Comparison of ENCODE assay signal across 9 cellular contexts in the genomic region with DNA sequence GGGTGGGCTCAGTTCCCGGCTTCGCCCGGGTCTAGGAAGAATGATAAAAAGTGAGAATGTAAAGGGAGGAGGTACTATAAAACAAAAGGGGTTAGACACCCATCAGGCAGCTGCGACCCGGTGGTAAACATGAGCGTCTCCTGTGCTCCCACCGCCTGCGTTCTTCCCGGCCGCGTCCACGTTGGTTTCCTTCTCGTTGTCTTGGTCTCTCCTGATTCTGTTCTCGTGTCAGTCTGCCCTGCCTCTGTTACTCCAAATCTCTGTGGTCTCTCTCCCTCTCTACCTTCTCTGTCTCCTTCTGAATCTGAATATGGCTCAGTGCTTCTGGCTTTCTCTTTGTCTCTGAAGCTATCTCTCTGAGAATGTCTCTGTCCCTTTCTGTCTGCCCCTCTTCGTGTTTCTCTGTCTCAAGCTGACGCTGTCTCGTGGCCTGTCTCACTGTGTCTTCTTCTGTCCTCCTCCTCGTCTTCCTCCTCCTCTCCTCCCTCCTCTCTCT. TPM values are rescaled to one million over a fixed set of nuclear protein-coding genes. Genes with fewer than 3 reads are reported as not detected.
DNase-seq lines count a peak whose midpoint lies in the region; ATAC-seq and TF ChIP-seq lines count a peak whose summit lies in the region.
"Had no signal": no experiment of that assay in that cellular context is flagged by ENCODE, and none has a peak within 500 bp of the region (broad histone marks: within the 10 kb centered on the region; RNA-seq: fewer than 3 reads in every experiment).

No MANE protein-coding gene starts in this region.

- peak; percentile 56 for DNase-seq in DMS 273 (lab: John Stamatoyannopoulos, UW; ENCODE audit: unreplicated experiment)
- no peak for DNase-seq in DMS 273 treated with DMSO at 0.1 percent for 48 hours (lab: John Stamatoyannopoulos, UW)
- peak; percentile 3 for DNase-seq in PC-3
- DNase-seq in hepatocyte (ENCODE audit: low spot score) = no peak
- no peak for DNase-seq in anterior cingulate cortex (lab: John Stamatoyannopoulos, UW)
- no peak for DNase-seq in activated CD4-positive, CD25-positive, alpha-beta regulatory T cell (lab: John Stamatoyannopoulos, UW)
- DNase-seq in stimulated activated CD4-positive, alpha-beta T cell treated with anti-CD3 and anti-CD28 coated beads, Interleukin-2, amount 100 ng/mL, for 48 hours = no peak

- H4K20me1 ChIP-seq in PC-3 (ENCODE audit: low read length) (no peaks in the 10 kb centered on the region), hepatocyte (ENCODE audit: insufficient read depth, poor library complexity, severe bottlenecking) (no peaks in the 10 kb centered on the region)

- no peaks in the 10 kb centered on the region for H3F3A ChIP-seq in PC-3 (ENCODE audit: low read length, unreplicated experiment)

- 14% methylated on average over 16 of the region's 18 CpGs for WGBS in hepatocyte (ENCODE audit: low lambda C conversion rate, missing lambda C conversion rate)

- H2AFZ ChIP-seq in PC-3 (ENCODE audit: low read length) (peak overlapping the region; percentile 84), hepatocyte (peak overlapping the region; percentile 57)

- H3K36me3 ChIP-seq in PC-3 (ENCODE audit: low read depth, low read length) = no peaks in the 10 kb centered on the region
- no peaks in the 10 kb centered on the region for H3K36me3 ChIP-seq in hepatocyte (replicated peaks; ENCODE audit: insufficient read depth, low read depth)

- H3K9me2 ChIP-seq in PC-3 (replicated peaks; ENCODE audit: low read length) = no peaks in the 10 kb centered on the region
- H3K9me2 ChIP-seq in hepatocyte (replicated peaks; ENCODE audit: insufficient read depth) = no peaks in the 10 kb centered on the region

- H3K27ac ChIP-seq in PC-3 (ENCODE audit: low read length) (no peak overlapping the region), hepatocyte (peak overlapping the region; percentile 97), skin epidermis (peak overlapping the region in 16 of 21 experiments; percentile 1 to 79 (median 60))
- H3K27ac ChIP-seq: 22Rv1 had no signal

- peak overlapping the region; percentile 86 for H3K4me2 ChIP-seq in PC-3 (ENCODE audit: low read length)
- peak overlapping the region; percentile 93 for H3K4me2 ChIP-seq in hepatocyte

- H3K9ac ChIP-seq in PC-3 (ENCODE audit: low read length) = no peak overlapping the region

- H3K4me1 ChIP-seq in PC-3 (ENCODE audit: insufficient read depth, low read length) (peaks cover 14% of the 10 kb centered on the region), hepatocyte (ENCODE audit: insufficient read depth) (peaks cover 46% of the 10 kb centered on the region)

- ATAC-seq in PC-3 = peak; percentile 21

- POLR2A ChIA-PET in PC-3 (lab: Charles Lee; ENCODE audit: unreplicated experiment) = no interaction called here

- CTCF ChIA-PET in PC-3 (lab: Charles Lee) = no interaction called here

- TF ChIP-seq CTCF in PC-3 (conservative IDR thresholded peaks at IDR 0.05; ENCODE audit: low read depth, low read length) (no peak), hepatocyte (IDR thresholded peaks at IDR 0.05; ENCODE audit: poor library complexity) (no peak)

- H3K9me3 ChIP-seq in PC-3 (ENCODE audit: low read length) (no peaks in the 10 kb centered on the region), hepatocyte (ENCODE audit: low read depth) (no peaks in the 10 kb centered on the region)

- intact Hi-C loops in PC-3 (cut with micrococcal nuclease) = no loop called here

- no TSS peak for BruUV-seq in PC-3 (replicated peaks; lab: Mats Ljungman, UMichigan)

- peak overlapping the region; percentile 71 for H3K4me3 ChIP-seq in PC-3 (ENCODE audit: low read length)
- H3K4me3 ChIP-seq in hepatocyte = no peak overlapping the region
- H3K4me3 ChIP-seq in skin epidermis = peak overlapping the region in 4 of 7 experiments; percentile 9 to 39 (median 22)

- H3K27me3 ChIP-seq in PC-3 (ENCODE audit: low read length) (peaks cover 29% of the 10 kb centered on the region), hepatocyte (no peaks in the 10 kb centered on the region)

- no peaks in the 10 kb centered on the region for H3K79me2 ChIP-seq in PC-3 (ENCODE audit: low read length)
- H3K79me2 ChIP-seq in hepatocyte = no peaks in the 10 kb centered on the region

RNA-seq across cellular contexts. Expression of gene FOXP4, which starts 41.6 kb away (rescaled TPM):
- total RNA-seq in PC-3 (2014; rRNA removed) (6.7 and 15.5 TPM in 2 replicates), hepatocyte (18.0 and 24.3 TPM in 2 replicates)
- polyA plus RNA-seq in hepatocyte = 79.9 and 87.8 TPM in 2 replicates

Comparison
In these comparisons a context has a peak if more than half of its experiments do, and no peak if none do; other contexts are left out.
1. DNase-seq: peak in DMS 273 (single experiment) and PC-3 (single experiment); none in DMS 273 treated with DMSO at 0.1 percent for 48 hours (single experiment), hepatocyte (single experiment), anterior cingulate cortex (0 of 58), activated CD4-positive, CD25-positive, alpha-beta regulatory T cell (0 of 4) and stimulated activated CD4-positive, alpha-beta T cell treated with anti-CD3 and anti-CD28 coated beads, Interleukin-2, amount 100 ng/mL, for 48 hours (0 of 2).